In the genomic region with DNA sequence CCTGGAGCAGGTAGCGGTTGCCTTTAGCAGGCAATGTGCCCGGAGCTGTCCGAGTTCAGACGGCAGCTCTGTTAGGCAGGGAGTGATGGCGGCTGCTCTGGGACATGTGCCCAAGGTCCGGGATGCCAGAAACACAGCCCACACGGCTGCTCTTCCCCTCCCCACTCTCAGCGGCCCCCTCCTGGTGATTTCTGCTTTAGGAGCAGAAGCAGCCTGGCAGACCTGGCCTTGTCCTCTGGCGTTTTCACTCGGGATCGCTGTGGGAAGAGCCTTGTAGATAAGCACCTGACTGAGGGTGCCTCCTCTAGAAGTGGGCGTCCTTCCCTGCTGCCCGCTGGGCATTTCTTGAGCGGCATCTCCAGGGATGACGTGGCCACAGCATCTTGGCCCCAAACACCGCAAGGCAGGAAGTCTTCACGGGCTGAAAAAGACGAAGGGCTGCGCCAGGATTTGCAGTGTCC, we compare ENCODE assay signal across 10 cellular contexts.
DNase-seq lines count a peak whose midpoint lies in the region; ATAC-seq and TF ChIP-seq lines count a peak whose summit lies in the region.
"Had no signal": no experiment of that assay in that cellular context is flagged by ENCODE, and none has a peak within 500 bp of the region (broad histone marks: within the 10 kb centered on the region; RNA-seq: fewer than 3 reads in every experiment).

No MANE protein-coding gene starts in this region.

- H3K36me3 ChIP-seq in MG63: no peaks in the 10 kb centered on the region
- H3K36me3 ChIP-seq in aorta (ENCODE audit: control insufficient read depth in 1 of 2, insufficient read depth in 2 of 2, low read length in 1 of 2): no peaks in the 10 kb centered on the region
- H3K36me3 ChIP-seq in naive thymus-derived CD4-positive, alpha-beta T cell (ENCODE audit: control insufficient read depth in 2 of 3, insufficient read depth in 3 of 3, low read length in 3 of 3): peaks cover 0 to 18% (median 0%) of the 10 kb centered on the region in 3 experiments

- H3K4me3 Mint-ChIP-seq in naive thymus-derived CD4-positive, alpha-beta T cell: no peak overlapping the region
- H3K4me3 Mint-ChIP-seq: activated CD4-positive, alpha-beta memory T cell treated with anti-CD3 and anti-CD28 coated beads for 36 hours had no signal

- H3K27me3 Mint-ChIP-seq in naive thymus-derived CD4-positive, alpha-beta T cell: no peaks in the 10 kb centered on the region
- H3K27me3 Mint-ChIP-seq: activated CD4-positive, alpha-beta memory T cell treated with anti-CD3 and anti-CD28 coated beads for 36 hours had no signal

- POLR2A ChIA-PET in naive thymus-derived CD4-positive, alpha-beta T cell (lab: Charles Lee): no interaction called here

- H3K27ac Mint-ChIP-seq in naive thymus-derived CD4-positive, alpha-beta T cell: peak overlapping the region in 1 of 9 donors; percentile 64
- H3K27ac Mint-ChIP-seq: activated CD4-positive, alpha-beta memory T cell treated with anti-CD3 and anti-CD28 coated beads for 36 hours had no signal

- H3K4me3 ChIP-seq in MG63 (peak overlapping the region; percentile 42), aorta (ENCODE audit: low read length in 2 of 2) (peak overlapping the region; percentile 3 to 5)
- no peak overlapping the region for H3K4me3 ChIP-seq in naive thymus-derived CD4-positive, alpha-beta T cell (ENCODE audit: low read length)
- H3K4me3 ChIP-seq: Peyer's patch had no signal

- peaks cover 0 to 29% (median 7%) of the 10 kb centered on the region in 5 donors for H3K36me3 Mint-ChIP-seq in naive thymus-derived CD4-positive, alpha-beta T cell

- H3K9me3 Mint-ChIP-seq in naive thymus-derived CD4-positive, alpha-beta T cell: peaks cover 0 to 6% (median 0%) of the 10 kb centered on the region in 11 donors
- H3K9me3 Mint-ChIP-seq: activated CD4-positive, alpha-beta memory T cell treated with anti-CD3 and anti-CD28 coated beads for 36 hours had no signal

- peaks cover 0 to 12% (median 0%) of the 10 kb centered on the region in 7 donors for H3K4me1 Mint-ChIP-seq in naive thymus-derived CD4-positive, alpha-beta T cell

- TF ChIP-seq CTCF in GM10266 (IDR thresholded peaks at IDR 0.05; ENCODE audit: control insufficient read depth, insufficient read depth, low read depth, missing control alignments): no peak

- H3K4me1 ChIP-seq in aorta (ENCODE audit: control insufficient read depth in 1 of 2, insufficient read depth in 2 of 2, low read length in 2 of 2): no peaks in the 10 kb centered on the region
- H3K4me1 ChIP-seq in naive thymus-derived CD4-positive, alpha-beta T cell (ENCODE audit: control insufficient read depth in 2 of 2, insufficient read depth in 2 of 2, low read length in 2 of 2): no peaks in the 10 kb centered on the region
- H3K4me1 ChIP-seq: Peyer's patch had no signal

- CTCF ChIA-PET in naive thymus-derived CD4-positive, alpha-beta T cell (lab: Charles Lee): no interaction called here

- intact Hi-C loops in aorta (cut with DNase I): no loop called here
- intact Hi-C loops in naive thymus-derived CD4-positive, alpha-beta T cell (cut with micrococcal nuclease): no loop called here

- DNase-seq in MG63: peak; percentile 90
- DNase-seq in midbrain (lab: John Stamatoyannopoulos, UW): peak; percentile 35
- peak in 1 of 2 donors; percentile 67 for DNase-seq in aorta
- DNase-seq in naive thymus-derived CD4-positive, alpha-beta T cell: no peak
- DNase-seq in GM10266 (ENCODE audit: extremely low spot score): no peak
- DNase-seq in NCI-H345 (lab: John Stamatoyannopoulos, UW): no peak
- DNase-seq: activated CD4-positive, alpha-beta memory T cell treated with anti-CD3 and anti-CD28 coated beads for 36 hours had no signal

- ATAC-seq in aorta (ENCODE audit: low FRiP score): peak; percentile 47
- ATAC-seq in naive thymus-derived CD4-positive, alpha-beta T cell: no peak

- 0 out of 2 replicates have a peak, but pooled peaks cover 3% of the 10 kb centered on the region for H3K9me3 ChIP-seq in MG63
- no peaks in the 10 kb centered on the region for H3K9me3 ChIP-seq in aorta (ENCODE audit: control insufficient read depth, low read length)
- H3K9me3 ChIP-seq in naive thymus-derived CD4-positive, alpha-beta T cell (ENCODE audit: control insufficient read depth in 2 of 3, low read length in 3 of 3): no peaks in the 10 kb centered on the region
- H3K9me3 ChIP-seq: Peyer's patch had no signal

- H3K27me3 ChIP-seq in MG63: no peaks in the 10 kb centered on the region
- H3K27me3 ChIP-seq in aorta (ENCODE audit: control insufficient read depth in 1 of 2, insufficient read depth in 2 of 2, low read length in 1 of 2): no peaks in the 10 kb centered on the region
- H3K27me3 ChIP-seq in naive thymus-derived CD4-positive, alpha-beta T cell (ENCODE audit: control insufficient read depth in 2 of 2, insufficient read depth in 2 of 2, low read length in 2 of 2): no peaks in the 10 kb centered on the region
- H3K27me3 ChIP-seq: Peyer's patch had no signal

- H3K27ac ChIP-seq in cingulate gyrus (ENCODE audit: low read depth, low read length): peak overlapping the region; percentile 39
- H3K27ac ChIP-seq in aorta (ENCODE audit: low read depth in 1 of 2, low read length in 2 of 2): no peak overlapping the region
- no peak overlapping the region for H3K27ac ChIP-seq in naive thymus-derived CD4-positive, alpha-beta T cell (ENCODE audit: low read depth, low read length)
- H3K27ac ChIP-seq: KMS-11, Peyer's patch had no signal

- 5 to 6% methylated on average over 19 of the region's 19 CpGs for WGBS in aorta, 2 donors

Comparison
In these comparisons a context has a peak if more than half of its experiments do, and no peak if none do; other contexts are left out.
1. DNase-seq: peak in MG63 (single experiment) and midbrain (single experiment); none in naive thymus-derived CD4-positive, alpha-beta T cell (0 of 9), GM10266 (single experiment) and NCI-H345 (single experiment).